Comparison of ENCODE assay signal across 26 cellular contexts in the genomic region with DNA sequence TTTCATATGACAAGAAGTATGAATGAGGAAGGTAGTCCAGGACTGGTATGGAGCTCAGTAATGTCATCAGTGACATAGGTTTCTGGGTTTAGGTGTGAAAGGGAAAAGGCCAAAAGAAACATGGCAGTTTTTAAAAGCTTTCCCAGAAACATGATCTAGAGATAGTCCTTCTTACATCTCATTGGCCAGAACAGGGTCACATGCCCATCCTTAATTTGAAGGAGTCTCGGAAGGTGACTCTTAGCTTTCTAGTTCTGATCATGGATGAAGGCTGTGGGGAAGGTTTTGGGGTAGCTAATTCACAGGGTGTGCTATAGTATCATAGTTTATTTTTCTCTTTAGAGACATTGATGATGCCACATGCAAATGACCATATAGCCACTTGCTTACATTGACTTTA. TPM values are rescaled to one million over a fixed set of nuclear protein-coding genes. Genes with fewer than 3 reads are reported as not detected.
DNase-seq lines count a peak whose midpoint lies in the region; ATAC-seq, FAIRE-seq and TF ChIP-seq lines count a peak whose summit lies in the region.
"Had no signal": no experiment of that assay in that cellular context is flagged by ENCODE, and none has a peak within 500 bp of the region (broad histone marks: within the 10 kb centered on the region; RNA-seq: fewer than 3 reads in every experiment).

No MANE protein-coding gene starts in this region.

- H3K4me2 ChIP-seq in IMR-90 (ENCODE audit: low read depth, low read length) (no peak overlapping the region), GM12878 (ENCODE audit: control insufficient read depth, insufficient read depth) (no peak overlapping the region), H1 (ENCODE audit: insufficient read depth in 1 of 2, low read depth in 2 of 2, low read length in 2 of 2) (no peak overlapping the region)
- H3K4me2 ChIP-seq: BLaER1 had no signal

- WGBS in IMR-90 (ENCODE audit: extremely low coverage in 2 of 2, insufficient read length in 1 of 2), 2 experiments = no CpG with 5 or more reads among the region's 1 CpG
- WGBS in GM12878 (ENCODE audit: insufficient coverage, insufficient replicate concordance, low lambda C conversion rate, missing lambda C conversion rate) = 95% methylated on average over 1 of the region's 1 CpG
- 95% methylated on average over 1 of the region's 1 CpG; no CpG with 5 or more reads in 1 of the 2 experiments for WGBS in H1 (ENCODE audit: extremely low coverage in 1 of 2, insufficient coverage in 1 of 2, insufficient read length in 1 of 2, insufficient replicate concordance in 2 of 2, low coverage in 1 of 2, low lambda C conversion rate in 2 of 2, missing lambda C conversion rate in 1 of 2), 2 experiments

- H3K18ac ChIP-seq in IMR-90 (ENCODE audit: low read depth, low read length) (no peak overlapping the region), H1 (ENCODE audit: extremely low read depth, low read length) (no peak overlapping the region)

- H3K4ac ChIP-seq in IMR-90 (ENCODE audit: low read depth, low read length) (no peak overlapping the region), H1 (replicated peaks; ENCODE audit: insufficient read length, low read depth, low read length) (no peak overlapping the region)

- no peak for DNase-seq in IMR-90
- no peak for DNase-seq in GM12878 (ENCODE audit: low read depth, low spot score)
- DNase-seq in H1 (ENCODE audit: low read depth in 1 of 2, low spot score in 2 of 2) = no peak
- no peak for DNase-seq in GM13977 (ENCODE audit: low spot score)
- DNase-seq in coronary artery (ENCODE audit: low spot score) = no peak
- no peak for DNase-seq in erythroblast (lab: John Stamatoyannopoulos, UW)
- DNase-seq: 8988T; ACHN; BE2C; C1 segment of cervical spinal cord; CD4-positive, alpha-beta memory T cell; CD4-positive, CD25-positive, alpha-beta regulatory T cell; CD8-positive, alpha-beta memory T cell; COR-L47; DMS 273 treated with DMSO at 0.1 percent for 48 hours; DMS153; DMS53; DMS79; DND-41; EL; GDM1 had no signal

- dilution Hi-C loops in IMR-90 (cut with HindIII; ENCODE audit: low sequenced_read_pairs, unreplicated experiment) = no loop called here

- TF ChIP-seq POLR2A in IMR-90 (IDR thresholded peaks at IDR 0.05; ENCODE audit: low read depth, low read length) (no peak), GM12878 (IDR thresholded peaks at IDR 0.05; ENCODE audit: low read depth, low read length) (no peak), H1 (IDR thresholded peaks at IDR 0.05; ENCODE audit: control extremely low read depth in 1 of 2, low read depth in 2 of 2, low read length in 2 of 2) (no peak), erythroblast (IDR thresholded peaks at IDR 0.05; ENCODE audit: low read length) (no peak)

- H3K4me1 ChIP-seq in IMR-90 (ENCODE audit: control insufficient read depth, insufficient read depth, low read length) = no peaks in the 10 kb centered on the region
- peaks cover 11% of the 10 kb centered on the region for H3K4me1 ChIP-seq in GM12878 (ENCODE audit: control insufficient read depth, insufficient read depth, low read length)
- H3K4me1 ChIP-seq in H1 (replicated peaks in 1 of 4; ENCODE audit: control insufficient read depth in 3 of 4, insufficient read depth in 4 of 4, low read length in 3 of 4) = peaks cover 0 to 6% (median 0%) of the 10 kb centered on the region in 4 experiments; a peak in 1 of 7 replicates
- H3K4me1 ChIP-seq: BE2C, BLaER1 had no signal

- H2AFZ ChIP-seq in IMR-90 (replicated peaks; ENCODE audit: low read length, poor library complexity) = no peak overlapping the region
- H2AFZ ChIP-seq in GM12878 (ENCODE audit: control insufficient read depth, low read depth, low read length) = no peak overlapping the region
- no peak overlapping the region for H2AFZ ChIP-seq in H1 (ENCODE audit: low read length)

- H3K56ac ChIP-seq in IMR-90 (ENCODE audit: extremely low read depth, insufficient read depth, low read length) = no peak overlapping the region
- no peak overlapping the region for H3K56ac ChIP-seq in H1 (replicated peaks; ENCODE audit: insufficient read length, low read depth, low read length)

- TF ChIP-seq RAD21 in IMR-90 (IDR thresholded peaks at IDR 0.05; ENCODE audit: low read length) (no peak), Ishikawa (IDR thresholded peaks at IDR 0.05; ENCODE audit: low read depth) (no peak), GM12878 (IDR thresholded peaks at IDR 0.05; ENCODE audit: insufficient read depth, low read depth, low read length) (no peak), H1 (IDR thresholded peaks at IDR 0.05 in 1 of 2, conservative IDR thresholded peaks at IDR 0.05 in 1 of 2; ENCODE audit: low read depth in 2 of 2, low read length in 2 of 2) (no peak)

- H4K91ac ChIP-seq in IMR-90 (ENCODE audit: insufficient read depth, low read depth, low read length) (no peak overlapping the region), H1 (replicated peaks; ENCODE audit: insufficient read length, low read length) (no peak overlapping the region)

- ATAC-seq in IMR-90 (ENCODE audit: low read depth) = no peak
- no peak for ATAC-seq in GM12878

- no peak for TF ChIP-seq CTCF in IMR-90 (conservative IDR thresholded peaks at IDR 0.05; ENCODE audit: low read depth, low read length)
- no peak for TF ChIP-seq CTCF in GM12878 (IDR thresholded peaks at IDR 0.05 in 2 of 3, conservative IDR thresholded peaks at IDR 0.05 in 1 of 3; ENCODE audit: control insufficient read depth in 2 of 3, extremely low read depth in 1 of 3, insufficient read depth in 1 of 3, low read depth in 3 of 3, low read length in 3 of 3)
- no peak for TF ChIP-seq CTCF in H1 (IDR thresholded peaks at IDR 0.05; ENCODE audit: control extremely low read depth in 1 of 3, insufficient read depth in 1 of 3, low read depth in 1 of 3, low read length in 3 of 3)
- TF ChIP-seq CTCF in GM13977 (IDR thresholded peaks at IDR 0.05; ENCODE audit: extremely low read depth, insufficient read depth, missing control alignments) = no peak
- TF ChIP-seq CTCF in coronary artery (IDR thresholded peaks at IDR 0.05) = no peak

- H2AK9ac ChIP-seq in IMR-90 (replicated peaks; ENCODE audit: low read depth, low read length, poor library complexity) = no peak overlapping the region

- BruUV-seq in IMR-90 (replicated peaks; lab: Mats Ljungman, UMichigan) (no TSS peak), GM12878 (replicated peaks; lab: Mats Ljungman, UMichigan) (no TSS peak)

- no peak overlapping the region for H2BK12ac ChIP-seq in H1 (ENCODE audit: low read depth, low read length)

- H3K27me3 ChIP-seq in IMR-90 (ENCODE audit: control insufficient read depth, insufficient read depth, low read length) = no peaks in the 10 kb centered on the region
- H3K27me3 ChIP-seq in GM12878 (replicated peaks in 1 of 2; ENCODE audit: control insufficient read depth in 2 of 2, insufficient read depth in 2 of 2, low read length in 1 of 2) = no peaks in the 10 kb centered on the region
- no peaks in the 10 kb centered on the region for H3K27me3 ChIP-seq in H1 (replicated peaks in 1 of 4; ENCODE audit: control insufficient read depth in 3 of 4, extremely low read depth in 1 of 4, insufficient read depth in 3 of 4, low read length in 3 of 4)
- H3K27me3 ChIP-seq: BE2C, BLaER1 had no signal

- H2BK20ac ChIP-seq in IMR-90 (ENCODE audit: low read depth, low read length) (no peak overlapping the region), H1 (ENCODE audit: low read length) (no peak overlapping the region)

- H4K5ac ChIP-seq in IMR-90 (ENCODE audit: low read depth, low read length) (no peak overlapping the region), H1 (ENCODE audit: insufficient read length, low read depth, low read length) (no peak overlapping the region)

- H4K8ac ChIP-seq in IMR-90 (ENCODE audit: low read depth in 2 of 2, low read length in 2 of 2) = no peak overlapping the region
- no peak overlapping the region for H4K8ac ChIP-seq in H1 (ENCODE audit: extremely low read depth, insufficient read depth, low read length)

- H2BK15ac ChIP-seq in IMR-90 (ENCODE audit: low read depth, low read length) = no peak overlapping the region
- no peak overlapping the region for H2BK15ac ChIP-seq in H1 (ENCODE audit: low read length)

- H3K4me3 ChIP-seq in IMR-90 (ENCODE audit: insufficient read depth, low read depth, low read length) (no peak overlapping the region), GM12878 (no peak overlapping the region), H1 (ENCODE audit: extremely low read depth in 1 of 4, insufficient read depth in 2 of 4, low read depth in 3 of 4, low read length in 4 of 4) (no peak overlapping the region), coronary artery (no peak overlapping the region)
- H3K4me3 ChIP-seq: BLaER1 had no signal

- RAD21 ChIA-PET in GM12878 (lab: Charles Lee; ENCODE audit: unreplicated experiment) = no interaction called here

- H4K20me1 ChIP-seq in IMR-90 (ENCODE audit: insufficient read depth, low read length) = 0 out of 2 replicates have a peak, but pooled peaks cover 3% of the 10 kb centered on the region
- no peaks in the 10 kb centered on the region for H4K20me1 ChIP-seq in GM12878 (ENCODE audit: control insufficient read depth, insufficient read depth)
- no peaks in the 10 kb centered on the region for H4K20me1 ChIP-seq in H1 (replicated peaks in 1 of 2; ENCODE audit: control insufficient read depth in 1 of 2, insufficient read depth in 2 of 2, low read length in 2 of 2)
- H4K20me1 ChIP-seq: BLaER1 had no signal

- H3K23ac ChIP-seq in IMR-90 (ENCODE audit: low read depth, low read length) (no peak overlapping the region), H1 (ENCODE audit: insufficient read length) (no peak overlapping the region)

- CTCF ChIA-PET in IMR-90 (lab: Yijun Ruan, JAX) (interaction anchor here (0.8 kb wide), 1 partner anchor 31 kb away, joined by 3 read pairs; no protein-coding TSS in a partner anchor), GM12878 (lab: Yijun Ruan, JAX) (interaction anchor here (1.1 to 1.8 kb wide), 2 partner anchors 14 to 17 kb away, joined by 3 to 8 read pairs; no protein-coding TSS in a partner anchor), H1 (lab: Charles Lee; ENCODE audit: partially characterized antibody) (interaction anchor here (2.8 kb wide), 1 partner anchor 17 kb away, joined by 10 read pairs; no protein-coding TSS in a partner anchor)

- H2BK5ac ChIP-seq in IMR-90 (ENCODE audit: low read depth, low read length, poor library complexity, severe bottlenecking) (no peak overlapping the region), H1 (ENCODE audit: low read depth, low read length) (no peak overlapping the region)

- H2BK120ac ChIP-seq in IMR-90 (ENCODE audit: low read depth, low read length) (no peak overlapping the region), H1 (replicated peaks; ENCODE audit: low read depth, low read length) (no peak overlapping the region)

- no peaks in the 10 kb centered on the region for H3K9me3 ChIP-seq in IMR-90 (ENCODE audit: control insufficient read depth, insufficient read depth, low read length)
- H3K9me3 ChIP-seq in GM12878 (replicated peaks; ENCODE audit: control insufficient read depth, insufficient read depth, low read length) = peaks cover 5% of the 10 kb centered on the region
- no peaks in the 10 kb centered on the region for H3K9me3 ChIP-seq in H1 (ENCODE audit: insufficient read depth in 2 of 2, low read depth in 1 of 2, low read length in 1 of 2)
- H3K9me3 ChIP-seq: BE2C had no signal

- TF ChIP-seq EP300 in Ishikawa (IDR thresholded peaks at IDR 0.05; ENCODE audit: borderline replicate concordance) = no peak
- no peak for TF ChIP-seq EP300 in GM12878 (IDR thresholded peaks at IDR 0.05; ENCODE audit: borderline replicate concordance in 1 of 2, control insufficient read depth in 1 of 2, low read depth in 2 of 2, low read length in 2 of 2)
- no peak for TF ChIP-seq EP300 in H1 (IDR thresholded peaks at IDR 0.05; ENCODE audit: borderline replicate concordance in 1 of 2, low read depth in 2 of 2, low read length in 2 of 2)

- H3K79me1 ChIP-seq in IMR-90 (ENCODE audit: low read depth in 1 of 2, low read length in 2 of 2) (peaks cover 6 to 15% of the 10 kb centered on the region in 2 experiments; a peak in 3 of 4 replicates), H1 (ENCODE audit: low read depth, low read length) (no peaks in the 10 kb centered on the region)

- no peak overlapping the region for H3K9ac ChIP-seq in IMR-90 (ENCODE audit: low read depth, low read length)
- no peak overlapping the region for H3K9ac ChIP-seq in GM12878 (ENCODE audit: control insufficient read depth, insufficient read depth, low read length)
- H3K9ac ChIP-seq in H1 (replicated peaks in 1 of 4; ENCODE audit: extremely low read depth in 1 of 4, low read depth in 3 of 4, low read length in 3 of 4) = no peak overlapping the region
- H3K9ac ChIP-seq: BLaER1 had no signal

- no peak overlapping the region for H3K27ac ChIP-seq in IMR-90 (ENCODE audit: insufficient read depth, low read length)
- no peak overlapping the region for H3K27ac ChIP-seq in GM12878 (ENCODE audit: control insufficient read depth, insufficient read depth)
- no peak overlapping the region for H3K27ac ChIP-seq in H1 (ENCODE audit: low read depth, low read length)
- H3K27ac ChIP-seq in coronary artery = no peak overlapping the region
- H3K27ac ChIP-seq: BLaER1 had no signal

- no peaks in the 10 kb centered on the region for H3K23me2 ChIP-seq in H1 (ENCODE audit: low read depth, low read length)

- no peaks in the 10 kb centered on the region; the same call in 1 of the 2 replicates for H3K9me1 ChIP-seq in IMR-90 (ENCODE audit: insufficient read depth, low read length)

- no peaks in the 10 kb centered on the region for H3K79me2 ChIP-seq in GM12878 (ENCODE audit: control insufficient read depth, insufficient read depth, low read length)
- no peaks in the 10 kb centered on the region for H3K79me2 ChIP-seq in H1 (ENCODE audit: control insufficient read depth in 1 of 2, insufficient read depth in 2 of 2, low read length in 2 of 2)

- peaks cover 2% of the 10 kb centered on the region; the same call in 1 of the 2 replicates for H3K36me3 ChIP-seq in IMR-90 (ENCODE audit: control insufficient read depth, insufficient read depth, low read length)
- no peaks in the 10 kb centered on the region for H3K36me3 ChIP-seq in GM12878 (ENCODE audit: control insufficient read depth in 2 of 2, insufficient read depth in 2 of 2, low read length in 1 of 2)
- no peaks in the 10 kb centered on the region for H3K36me3 ChIP-seq in H1 (ENCODE audit: control insufficient read depth in 2 of 4, insufficient read depth in 4 of 4, low read length in 3 of 4)
- H3K36me3 ChIP-seq: BE2C, BLaER1 had no signal

- H3K14ac ChIP-seq in IMR-90 (replicated peaks; ENCODE audit: low read depth, low read length) (no peak overlapping the region), H1 (ENCODE audit: insufficient read length) (no peak overlapping the region)

- POLR2A ChIA-PET in IMR-90 (lab: Charles Lee; ENCODE audit: unreplicated experiment) = no interaction called here
- POLR2A ChIA-PET in GM12878 (lab: Charles Lee) = no interaction called here
- POLR2A ChIA-PET in H1 (lab: Charles Lee; ENCODE audit: partially characterized antibody) = no interaction called here

- intact Hi-C loops in IMR-90 (cut with micrococcal nuclease) = no loop called here
- intact Hi-C loops in GM12878 (cut with micrococcal nuclease; ENCODE audit: unreplicated experiment) = no loop called here

- H2AK5ac ChIP-seq in IMR-90 (ENCODE audit: low read depth, low read length) (no peak overlapping the region), H1 (ENCODE audit: low read depth, low read length) (no peak overlapping the region)

- in situ Hi-C loops in IMR-90 (cut with MboI; ENCODE audit: low sequenced_read_pairs) (no loop called here), GM12878 (cut with MboI) (no loop called here), GM13977 (cut with MboI; ENCODE audit: low pct_unique_long_range_greater_than_20kb, low sequenced_read_pairs, unreplicated experiment) (no loop called here)

- peak; percentile 23 for FAIRE-seq in GM12878 (lab: Jason Lieb, UNC)
- FAIRE-seq in H1 (lab: Jason Lieb, UNC) = no peak
- FAIRE-seq: A204.1, GM12891, GM18507 had no signal

- SMC1A ChIA-PET in GM12878 (lab: Charles Lee; ENCODE audit: uncharacterized antibody, unreplicated experiment) = interaction anchor here (0.5 to 1.1 kb wide), 6 partner anchors 12 to 1003 kb away, joined by 3 to 4 read pairs (median 3); no protein-coding TSS in a partner anchor

RNA-seq across cellular contexts. Expression of a gene that starts 55.3 kb away (rescaled TPM):
- total RNA-seq in IMR-90 (2012; rRNA removed) = 23.7 and 25.8 TPM in 2 replicates
- 6.0 and 7.9 TPM in 2 replicates for polyA plus RNA-seq in IMR-90 (2012; rRNA removed)
- polyA plus RNA-seq in IMR-90 (2012; cell fraction: cytosol; rRNA removed) = 1.8 and 2.0 TPM in 2 replicates
- 1.4 and 13.6 TPM in 2 replicates for polyA plus RNA-seq in IMR-90 (2012; cell fraction: nucleus; rRNA removed; ENCODE audit: low replicate concordance)
- total RNA-seq in GM12878 (2013; cell fraction: nucleolus; rRNA removed) = 87.7 and 88.3 TPM in 2 replicates
- 14.0 and 15.0 TPM in 2 replicates for total RNA-seq in GM12878 (2014; rRNA removed)
- total RNA-seq in GM12878 (2014; rRNA removed; fragmentation: Illumina TruSeq; extraction: Trizol) = 17.3 and 18.2 TPM in 2 replicates
- total RNA-seq in GM12878 (2021) = 11.0 and 11.5 TPM in 2 replicates
- 2.8 TPM for polyA plus RNA-seq in GM12878 (2011; ENCODE audit: low read depth)
- 14.6 and 22.1 TPM in 2 replicates for polyA plus RNA-seq in GM12878 (2011; rRNA removed)
- 4.8 TPM in 2 replicates for polyA plus RNA-seq in GM12878 (2011; cell fraction: cytosol; rRNA removed)
- 22.6 and 22.8 TPM in 2 replicates for polyA plus RNA-seq in GM12878 (2011; cell fraction: nucleus; rRNA removed)
- polyA plus RNA-seq in GM12878 (2012) = 4.2 and 5.5 TPM in 2 replicates
- polyA plus RNA-seq in GM12878 (2014; fragmentation: Illumina TruSeq; extraction: Trizol) = 10.9 and 15.8 TPM in 2 replicates
- polyA plus RNA-seq in GM12878 (2014; fragmentation: Nextera tagmentation; extraction: Ambion mirVana) = 1 to 10 TPM; 2.9 to 3.6 TPM
- 8.7 and 9.5 TPM in 2 replicates for polyA plus RNA-seq in GM12878 (2014; rRNA removed)
- 10 to 100 TPM; 12.9 TPM for polyA plus RNA-seq in GM12878 (2016; fragmentation: Nextera tagmentation; extraction: Ambion mirVana)
- polyA minus RNA-seq in GM12878 (2011; rRNA and poly(A)+ RNA removed) = 22.8 and 28.4 TPM in 2 replicates
- polyA minus RNA-seq in GM12878 (2011; cell fraction: cytosol; rRNA and poly(A)+ RNA removed) = 5.9 and 8.6 TPM in 2 replicates
- 31.9 and 53.4 TPM in 2 replicates for polyA minus RNA-seq in GM12878 (2011; cell fraction: nucleus; rRNA and poly(A)+ RNA removed)
- 16.2 and 17.6 TPM in 2 replicates for total RNA-seq in H1 (2021; fragmentation: NEBNext Ultra II Directional; extraction: Animal tissue kit (Norgen Biotek cat#: 25700))
- 2.6 and 4.9 TPM in 2 replicates for polyA plus RNA-seq in H1 (2011; rRNA removed)
- 5.7 TPM for polyA plus RNA-seq in H1 (2011; cell fraction: cytosol; rRNA removed)
- polyA plus RNA-seq in H1 (2011; cell fraction: nucleus; rRNA removed) = 3.3 TPM
- polyA plus RNA-seq in H1 (2012, experiment 1 of 2) = 7.4 to 13.2 TPM (median 9.0 TPM) in 4 replicates
- polyA plus RNA-seq in H1 (2012, experiment 2 of 2) = 0.52 TPM
- polyA plus RNA-seq in H1 (2013, experiment 1 of 2) = 9.4 TPM
- polyA plus RNA-seq in H1 (2013, experiment 2 of 2) = 10.3 TPM
- polyA minus RNA-seq in H1 (2011; rRNA and poly(A)+ RNA removed) = 17.9 and 22.2 TPM in 2 replicates
- polyA minus RNA-seq in H1 (2011; cell fraction: cytosol; rRNA and poly(A)+ RNA removed) = 11.4 TPM
- 36.6 TPM for polyA minus RNA-seq in H1 (2011; cell fraction: nucleus; rRNA and poly(A)+ RNA removed)
